In the genomic region with DNA sequence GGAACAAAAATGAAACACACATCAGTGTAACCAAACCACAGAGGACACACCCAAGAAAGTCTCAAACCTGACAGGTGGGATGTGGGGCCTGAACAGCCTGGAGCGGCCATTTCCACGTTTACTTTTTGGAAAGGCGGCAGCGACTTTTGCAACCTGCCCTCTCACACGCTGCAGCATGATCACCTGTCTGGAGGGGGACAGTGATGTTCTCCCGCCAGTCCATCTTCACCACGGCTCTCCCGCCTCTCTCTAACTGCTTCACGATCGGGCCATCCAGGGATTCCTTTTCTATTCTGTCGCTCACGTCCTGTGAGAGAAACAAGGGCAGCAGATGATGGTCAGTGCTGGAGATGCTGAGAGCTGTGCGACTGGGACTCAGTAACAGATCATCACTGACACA, we compare ENCODE assay signal across 15 cellular contexts. TPM values are rescaled to one million over a fixed set of nuclear protein-coding genes. Genes with fewer than 3 reads are reported as not detected.
DNase-seq lines count a peak whose midpoint lies in the region; ATAC-seq and TF ChIP-seq lines count a peak whose summit lies in the region.
"Had no signal": no experiment of that assay in that cellular context is flagged by ENCODE, and none has a peak within 500 bp of the region (broad histone marks: within the 10 kb centered on the region; RNA-seq: fewer than 3 reads in every experiment).

No MANE protein-coding gene starts in this region.

- no peak overlapping the region for H3K9ac ChIP-seq in IMR-90 (ENCODE audit: low read depth, low read length)

- POLR2A ChIA-PET in IMR-90 (lab: Charles Lee; ENCODE audit: unreplicated experiment): no interaction called here
- POLR2A ChIA-PET in activated CD4-positive, alpha-beta memory T cell treated with anti-CD3 and anti-CD28 coated beads, Interleukin-2, amount 10 ng/mL, durations not matched to agents 7 days and 5 days (lab: Charles Lee): no interaction called here

- BruUV-seq in IMR-90 (replicated peaks; lab: Mats Ljungman, UMichigan): no TSS peak

- H2AK9ac ChIP-seq in IMR-90 (replicated peaks; ENCODE audit: low read depth, low read length, poor library complexity): no peak overlapping the region

- peak overlapping the region; percentile 9 for H3K27ac Mint-ChIP-seq in activated CD4-positive, alpha-beta memory T cell treated with anti-CD3 and anti-CD28 coated beads, Interleukin-2, amount 10 ng/mL, durations not matched to agents 7 days and 5 days
- H3K27ac Mint-ChIP-seq: GM23338 had no signal

- no peak overlapping the region for H3K4ac ChIP-seq in IMR-90 (ENCODE audit: low read depth, low read length)

- no peaks in the 10 kb centered on the region for H3K4me1 ChIP-seq in IMR-90 (ENCODE audit: control insufficient read depth, insufficient read depth, low read length)
- H3K4me1 ChIP-seq: A549, BE2C had no signal

- peaks cover 50% of the 10 kb centered on the region for H3K36me3 ChIP-seq in IMR-90 (ENCODE audit: control insufficient read depth, insufficient read depth, low read length)
- H3K36me3 ChIP-seq: BE2C had no signal

- H2BK5ac ChIP-seq in IMR-90 (ENCODE audit: low read depth, low read length, poor library complexity, severe bottlenecking): no peak overlapping the region

- intact Hi-C loops in IMR-90 (cut with micrococcal nuclease): no loop called here

- 83% methylated on average over 9 of the region's 13 CpGs; no CpG with 5 or more reads in 1 of the 2 experiments for WGBS in IMR-90 (ENCODE audit: extremely low coverage in 2 of 2, insufficient read length in 1 of 2), 2 experiments

- dilution Hi-C loops in IMR-90 (cut with HindIII; ENCODE audit: low sequenced_read_pairs, unreplicated experiment): no loop called here

- no peak overlapping the region for H4K8ac ChIP-seq in IMR-90 (ENCODE audit: low read depth in 2 of 2, low read length in 2 of 2)

- in situ Hi-C loops in IMR-90 (cut with MboI; ENCODE audit: low sequenced_read_pairs): no loop called here

- no peak overlapping the region for H3K18ac ChIP-seq in IMR-90 (ENCODE audit: low read depth, low read length)

- H3K9me1 ChIP-seq in IMR-90 (ENCODE audit: insufficient read depth, low read length): peaks cover 2% of the 10 kb centered on the region; the same call in 1 of the 2 replicates

- no peak overlapping the region for H2BK15ac ChIP-seq in IMR-90 (ENCODE audit: low read depth, low read length)

- H3K4me2 ChIP-seq in IMR-90 (ENCODE audit: low read depth, low read length): no peak overlapping the region
- H3K4me2 ChIP-seq: A549, GM23338 had no signal

- H2BK120ac ChIP-seq in IMR-90 (ENCODE audit: low read depth, low read length): no peak overlapping the region

- TF ChIP-seq POLR2A in IMR-90 (IDR thresholded peaks at IDR 0.05; ENCODE audit: low read depth, low read length): no peak

- TF ChIP-seq CTCF in IMR-90 (conservative IDR thresholded peaks at IDR 0.05; ENCODE audit: low read depth, low read length): no peak

- H3K23ac ChIP-seq in IMR-90 (ENCODE audit: low read depth, low read length): no peak overlapping the region

- TF ChIP-seq RAD21 in IMR-90 (IDR thresholded peaks at IDR 0.05; ENCODE audit: low read length): no peak

- H3K27me3 Mint-ChIP-seq in activated CD4-positive, alpha-beta memory T cell treated with anti-CD3 and anti-CD28 coated beads, Interleukin-2, amount 10 ng/mL, durations not matched to agents 7 days and 5 days: no peaks in the 10 kb centered on the region
- H3K27me3 Mint-ChIP-seq: CD8-positive, alpha-beta memory T cell had no signal

- H3K4me3 Mint-ChIP-seq in activated CD4-positive, alpha-beta memory T cell treated with anti-CD3 and anti-CD28 coated beads, Interleukin-2, amount 10 ng/mL, durations not matched to agents 7 days and 5 days: no peak overlapping the region
- H3K4me3 Mint-ChIP-seq: CD8-positive, alpha-beta memory T cell; GM23338 had no signal

- ATAC-seq in IMR-90 (ENCODE audit: low read depth) (no peak), GM19467 (IDR thresholded peaks at IDR 0.05; ENCODE audit: unreplicated experiment) (no peak)
- ATAC-seq: A549, GM23338 had no signal

- no peaks in the 10 kb centered on the region for H4K20me1 ChIP-seq in IMR-90 (ENCODE audit: insufficient read depth, low read length)

- H3K36me3 Mint-ChIP-seq in activated CD4-positive, alpha-beta memory T cell treated with anti-CD3 and anti-CD28 coated beads, Interleukin-2, amount 10 ng/mL, durations not matched to agents 7 days and 5 days (ENCODE audit: low read depth): peaks cover 87% of the 10 kb centered on the region

- no peak overlapping the region for H4K5ac ChIP-seq in IMR-90 (ENCODE audit: low read depth, low read length)

- H2BK20ac ChIP-seq in IMR-90 (ENCODE audit: low read depth, low read length): no peak overlapping the region

- no peak overlapping the region for H3K14ac ChIP-seq in IMR-90 (replicated peaks; ENCODE audit: low read depth, low read length)

- no peak overlapping the region for H4K91ac ChIP-seq in IMR-90 (ENCODE audit: insufficient read depth, low read depth, low read length)

- no peak overlapping the region for H2AK5ac ChIP-seq in IMR-90 (ENCODE audit: low read depth, low read length)

- H3K9me3 Mint-ChIP-seq in activated CD4-positive, alpha-beta memory T cell treated with anti-CD3 and anti-CD28 coated beads, Interleukin-2, amount 10 ng/mL, durations not matched to agents 7 days and 5 days: no peaks in the 10 kb centered on the region
- H3K9me3 Mint-ChIP-seq: CD8-positive, alpha-beta memory T cell; GM23338 had no signal

- H3K4me1 Mint-ChIP-seq in activated CD4-positive, alpha-beta memory T cell treated with anti-CD3 and anti-CD28 coated beads, Interleukin-2, amount 10 ng/mL, durations not matched to agents 7 days and 5 days: peaks cover 42% of the 10 kb centered on the region

- H3K27ac ChIP-seq in IMR-90 (ENCODE audit: insufficient read depth, low read length): no peak overlapping the region
- H3K27ac ChIP-seq: A549, C4-2B, HL-60 had no signal

- H3K56ac ChIP-seq in IMR-90 (ENCODE audit: extremely low read depth, insufficient read depth, low read length): no peak overlapping the region

- H3K27me3 ChIP-seq in IMR-90 (ENCODE audit: control insufficient read depth, insufficient read depth, low read length): no peaks in the 10 kb centered on the region
- H3K27me3 ChIP-seq: BE2C had no signal

- no peak overlapping the region for H3K4me3 ChIP-seq in IMR-90 (ENCODE audit: insufficient read depth, low read depth, low read length)
- H3K4me3 ChIP-seq: A549, GM23338 had no signal

- peak; percentile 50 for DNase-seq in activated effector memory CD4-positive, alpha-beta T cell treated with anti-CD3 and anti-CD28 coated beads, Interleukin-2, amount 50 U/mL, for 16 hours
- no peak for DNase-seq in activated effector memory CD4-positive, alpha-beta T cell treated with Interleukin-2 at 50 U/mL for 16 hours
- no peak for DNase-seq in IMR-90
- DNase-seq in activated CD4-positive, alpha-beta memory T cell treated with anti-CD3 and anti-CD28 coated beads, Interleukin-2, amount 10 ng/mL, durations not matched to agents 7 days and 5 days: no peak
- DNase-seq in pons (ENCODE audit: low spot score): no peak
- DNase-seq: BE2C; CD8-positive, alpha-beta memory T cell; DMS53; GF-D8; H7 had no signal

- H3K9me3 ChIP-seq in IMR-90 (ENCODE audit: control insufficient read depth, insufficient read depth, low read length): no peaks in the 10 kb centered on the region
- H3K9me3 ChIP-seq: A549, BE2C had no signal

- H2AFZ ChIP-seq in IMR-90 (replicated peaks; ENCODE audit: low read length, poor library complexity): peak overlapping the region; percentile 58
- H2AFZ ChIP-seq: GM23338 had no signal

- no peaks in the 10 kb centered on the region for H3K79me1 ChIP-seq in IMR-90 (ENCODE audit: low read depth in 1 of 2, low read length in 2 of 2)

- CTCF ChIA-PET in IMR-90 (lab: Yijun Ruan, JAX): interaction anchor here (1.1 kb wide), 1 partner anchor 15 kb away, joined by 3 read pairs; no protein-coding TSS in a partner anchor
- CTCF ChIA-PET in activated CD4-positive, alpha-beta memory T cell treated with anti-CD3 and anti-CD28 coated beads, Interleukin-2, amount 10 ng/mL, durations not matched to agents 7 days and 5 days (lab: Charles Lee): interaction anchor here (1.3 to 3.3 kb wide), 3 partner anchors 17 to 88 kb away, joined by 3 to 21 read pairs (median 12); no protein-coding TSS in a partner anchor

TF ChIP-seq in IMR-90, 13 proteins besides CTCF, POLR2A, EP300 and RAD21 (continues in another document):
- TF ChIP-seq MAZ (IDR thresholded peaks at IDR 0.05; ENCODE audit: borderline replicate concordance, low read depth, low read length) (no peak), MXI1 (IDR thresholded peaks at IDR 0.05; ENCODE audit: borderline replicate concordance, low read depth, low read length) (no peak), FOS (IDR thresholded peaks at IDR 0.05; ENCODE audit: low read depth, low read length) (no peak), MAFK (IDR thresholded peaks at IDR 0.05; ENCODE audit: low read depth, low read length) (no peak), RCOR1 (IDR thresholded peaks at IDR 0.05; ENCODE audit: insufficient replicate concordance, low read length) (no peak), NFE2L2 (IDR thresholded peaks at IDR 0.05; ENCODE audit: low read depth, low read length) (no peak), CHD1 (IDR thresholded peaks at IDR 0.05; ENCODE audit: low read depth, low read length) (no peak)
- TF ChIP-seq, protein P1, sequence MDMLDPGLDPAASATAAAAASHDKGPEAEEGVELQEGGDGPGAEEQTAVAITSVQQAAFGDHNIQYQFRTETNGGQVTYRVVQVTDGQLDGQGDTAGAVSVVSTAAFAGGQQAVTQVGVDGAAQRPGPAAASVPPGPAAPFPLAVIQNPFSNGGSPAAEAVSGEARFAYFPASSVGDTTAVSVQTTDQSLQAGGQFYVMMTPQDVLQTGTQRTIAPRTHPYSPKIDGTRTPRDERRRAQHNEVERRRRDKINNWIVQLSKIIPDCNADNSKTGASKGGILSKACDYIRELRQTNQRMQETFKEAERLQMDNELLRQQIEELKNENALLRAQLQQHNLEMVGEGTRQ (IDR thresholded peaks at IDR 0.05; ENCODE audit: low read depth, low read length): no peak

RNA-seq across cellular contexts. Expression of a gene that starts 24.7 kb away (rescaled TPM):
- 0.28 TPM in 1 of 2 replicates, not detected in the other for total RNA-seq in IMR-90 (2012; rRNA removed)
- polyA plus RNA-seq in IMR-90 (2012; rRNA removed): 0.12 and 0.17 TPM in 2 replicates
- polyA plus RNA-seq in IMR-90 (2012; cell fraction: cytosol; rRNA removed): 0.38 and 0.51 TPM in 2 replicates
- polyA plus RNA-seq in IMR-90 (2012; cell fraction: nucleus; rRNA removed; ENCODE audit: low replicate concordance): 0.08 and 0.14 TPM in 2 replicates
- total RNA-seq in activated CD4-positive, alpha-beta memory T cell treated with anti-CD3 and anti-CD28 coated beads, Interleukin-2, amount 10 ng/mL, durations not matched to agents 7 days and 5 days: 100 to 1,000 TPM; 118 to 122 TPM
- polyA plus RNA-seq: A549 had no signal

RNA-seq across cellular contexts. Expression of a gene that starts 47.0 kb away (rescaled TPM):
- under 0.01 TPM in 1 of 2 replicates, not detected in the other for total RNA-seq in IMR-90 (2012; rRNA removed)
- 0.11 and 0.17 TPM in 2 replicates for polyA plus RNA-seq in IMR-90 (2012; rRNA removed)
- 0.37 and 1.6 TPM in 2 replicates for polyA plus RNA-seq in IMR-90 (2012; cell fraction: cytosol; rRNA removed)
- 1.4 and 1.5 TPM in 2 replicates for polyA plus RNA-seq in IMR-90 (2012; cell fraction: nucleus; rRNA removed; ENCODE audit: low replicate concordance)
- 10 to 100 TPM; 12.0 to 15.1 TPM for total RNA-seq in activated CD4-positive, alpha-beta memory T cell treated with anti-CD3 and anti-CD28 coated beads, Interleukin-2, amount 10 ng/mL, durations not matched to agents 7 days and 5 days

Comparison
In these comparisons a context has a peak if more than half of its experiments do, and no peak if none do; other contexts are left out.
1. RNA of a gene that starts 24.7 kb away (total RNA-seq): 118 to 122 TPM in activated CD4-positive, alpha-beta memory T cell treated with anti-CD3 and anti-CD28 coated beads, Interleukin-2, amount 10 ng/mL, durations not matched to agents 7 days and 5 days; 0.28 TPM in IMR-90; every median in the first group is over 10 times any median in the second.
2. RNA of a gene that starts 47.0 kb away (total RNA-seq): 12.0 to 15.1 TPM in activated CD4-positive, alpha-beta memory T cell treated with anti-CD3 and anti-CD28 coated beads, Interleukin-2, amount 10 ng/mL, durations not matched to agents 7 days and 5 days; under 0.01 TPM in IMR-90; every median in the first group is over 10 times any median in the second.